32 cellular contexts compared by ENCODE assay signal in genomic region chr5:77952811-77953210, GRCh38.
DNase-seq lines count a peak whose midpoint lies in the region; ATAC-seq, FAIRE-seq and TF ChIP-seq lines count a peak whose summit lies in the region.
"Had no signal": no experiment of that assay in that cellular context is flagged by ENCODE, and none has a peak within 500 bp of the region (broad histone marks: within the 10 kb centered on the region; RNA-seq: fewer than 3 reads in every experiment).

No MANE protein-coding gene starts in this region.

- peaks cover 19% of the 10 kb centered on the region for H3K27me3 Mint-ChIP-seq in astrocyte (ENCODE audit: low read depth, unreplicated experiment)

- peaks cover 3% of the 10 kb centered on the region for H3K4me1 Mint-ChIP-seq in astrocyte (ENCODE audit: low read depth, unreplicated experiment)
- H3K4me1 Mint-ChIP-seq: activated CD4-positive, alpha-beta T cell treated with anti-CD3 and anti-CD28 coated beads, Interleukin-2, amount 10 ng/mL, durations not matched to agents 7 days and 5 days; CD4-positive, alpha-beta memory T cell had no signal

- H3K27ac ChIP-seq in right lobe of liver: no peak overlapping the region
- no peak overlapping the region for H3K27ac ChIP-seq in HepG2 (ENCODE audit: extremely low read length, insufficient read depth, low read length)
- H3K27ac ChIP-seq in astrocyte (ENCODE audit: low read depth, low read length): no peak overlapping the region
- H3K27ac ChIP-seq: body of pancreas, epithelial cell of prostate, heart right ventricle, KMS-11, neural progenitor cell, PC-9, sigmoid colon, suprapubic skin had no signal

- WGBS in right lobe of liver (ENCODE audit: insufficient coverage, low coverage, low lambda C conversion rate, missing lambda C conversion rate): 64% methylated on average over 3 of the region's 3 CpGs
- WGBS in HepG2 (ENCODE audit: low lambda C conversion rate): 6% methylated on average over 3 of the region's 3 CpGs

- in situ Hi-C loops in HepG2 (cut with HindIII; ENCODE audit: extremely low pct_ligation_motif_present, low pct_unique_long_range_greater_than_20kb): no loop called here

- H3K9ac ChIP-seq in HepG2 (ENCODE audit: insufficient read depth, low read depth, low read length) (no peak overlapping the region), astrocyte (ENCODE audit: low read length) (no peak overlapping the region)
- H3K9ac ChIP-seq: KMS-11, neural progenitor cell had no signal

- TF ChIP-seq RAD21 in HepG2 (CRISPR knock-in tag; IDR thresholded peaks at IDR 0.05): no peak

- no peak for TF ChIP-seq POLR2A in right lobe of liver (IDR thresholded peaks at IDR 0.05)
- TF ChIP-seq POLR2A in HepG2 (IDR thresholded peaks at IDR 0.05; ENCODE audit: insufficient read depth in 1 of 2, low read depth in 2 of 2, low read length in 2 of 2): no peak

- H3K4me2 ChIP-seq in HepG2 (ENCODE audit: low read depth, low read length) (no peak overlapping the region), astrocyte (ENCODE audit: low read length) (peak overlapping the region; percentile 37)
- H3K4me2 ChIP-seq: KMS-11, neural progenitor cell, PC-9 had no signal

- intact Hi-C loops in right lobe of liver (cut with DNase I) (no loop called here), HepG2 (cut with micrococcal nuclease; ENCODE audit: unreplicated experiment) (no loop called here)

- peaks cover 2% of the 10 kb centered on the region for H3K9me3 Mint-ChIP-seq in astrocyte (ENCODE audit: unreplicated experiment)
- H3K9me3 Mint-ChIP-seq: activated CD4-positive, alpha-beta T cell treated with anti-CD3 and anti-CD28 coated beads, Interleukin-2, amount 10 ng/mL, durations not matched to agents 7 days and 5 days; activated naive CD8-positive, alpha-beta T cell treated with anti-CD3 and anti-CD28 coated beads, Interleukin-2, amount 50 U/mL, for 24 hours; activated T-cell treated with anti-CD3 and anti-CD28 coated beads, Interleukin-2, amount 50 U/mL, for 4 hours; stimulated activated naive B cell treated with anti-CD40 and anti-IgM and Interleukin-4, amounts not matched to agents 10 μg/mL and 1 μg/mL and 100 μg/mL, for 72 hours; WTC11 had no signal

- H3K27ac Mint-ChIP-seq in astrocyte (ENCODE audit: unreplicated experiment): no peak overlapping the region
- H3K27ac Mint-ChIP-seq: activated CD4-positive, alpha-beta T cell treated with anti-CD3 and anti-CD28 coated beads, Interleukin-2, amount 10 ng/mL, durations not matched to agents 7 days and 5 days; activated naive CD8-positive, alpha-beta T cell treated with anti-CD3 and anti-CD28 coated beads, Interleukin-2, amount 50 U/mL, for 24 hours; CD4-positive, alpha-beta memory T cell; neural progenitor cell; stimulated activated naive B cell treated with anti-CD40 and anti-IgM and Interleukin-4, amounts not matched to agents 10 μg/mL and 1 μg/mL and 100 μg/mL, for 72 hours; WTC11 had no signal

- H3K9me3 ChIP-seq in right lobe of liver (no peaks in the 10 kb centered on the region), HepG2 (ENCODE audit: low read length) (no peaks in the 10 kb centered on the region), astrocyte (ENCODE audit: insufficient read depth, low read depth, low read length) (no peaks in the 10 kb centered on the region)
- H3K9me3 ChIP-seq: body of pancreas, heart right ventricle, sigmoid colon, suprapubic skin had no signal

- TF ChIP-seq EP300 in HepG2 (IDR thresholded peaks at IDR 0.05; ENCODE audit: low read depth in 2 of 2, low read length in 2 of 2) (no peak), HepG2 (CRISPR knock-in tag; IDR thresholded peaks at IDR 0.05; ENCODE audit: borderline replicate concordance) (no peak)

- no peak overlapping the region for H2AFZ ChIP-seq in HepG2 (ENCODE audit: low read length)
- no peak overlapping the region for H2AFZ ChIP-seq in astrocyte (ENCODE audit: low read depth, low read length)
- H2AFZ ChIP-seq: neural progenitor cell, PC-9 had no signal

- no peak overlapping the region for H3K4me3 ChIP-seq in right lobe of liver
- no peak overlapping the region for H3K4me3 ChIP-seq in HepG2 (replicated peaks in 1 of 3; ENCODE audit: insufficient read depth in 1 of 3, low read depth in 2 of 3, low read length in 3 of 3)
- H3K4me3 ChIP-seq in astrocyte (ENCODE audit: insufficient read depth, low read depth, low read length): no peak overlapping the region
- H3K4me3 ChIP-seq: body of pancreas, heart right ventricle, neural progenitor cell, PC-9, sigmoid colon, suprapubic skin had no signal

- peak; percentile 44 to 85 (median 72) for ATAC-seq in right lobe of liver
- ATAC-seq in HepG2: no peak
- ATAC-seq in HG02870 (IDR thresholded peaks at IDR 0.05; ENCODE audit: unreplicated experiment): no peak
- no peak for ATAC-seq in GM21447 (IDR thresholded peaks at IDR 0.05; ENCODE audit: unreplicated experiment)
- ATAC-seq: activated naive CD8-positive, alpha-beta T cell treated with anti-CD3 and anti-CD28 coated beads, Interleukin-2, amount 50 U/mL, for 24 hours; activated T-cell treated with anti-CD3 and anti-CD28 coated beads, Interleukin-2, amount 50 U/mL, for 4 hours; body of pancreas; heart right ventricle; stimulated activated naive B cell treated with anti-CD40 and anti-IgM and Interleukin-4, amounts not matched to agents 10 μg/mL and 1 μg/mL and 100 μg/mL, for 72 hours; WTC11 had no signal

- H4K20me1 ChIP-seq in HepG2 (ENCODE audit: insufficient read depth, low read length): no peaks in the 10 kb centered on the region
- no peaks in the 10 kb centered on the region for H4K20me1 ChIP-seq in astrocyte (ENCODE audit: insufficient read depth, low read length)

- POLR2A ChIA-PET in HepG2 (lab: Yijun Ruan, JAX): no interaction called here

- no peak overlapping the region for H3K4me3 Mint-ChIP-seq in astrocyte (ENCODE audit: unreplicated experiment)
- H3K4me3 Mint-ChIP-seq: activated CD4-positive, alpha-beta T cell treated with anti-CD3 and anti-CD28 coated beads, Interleukin-2, amount 10 ng/mL, durations not matched to agents 7 days and 5 days; activated naive CD8-positive, alpha-beta T cell treated with anti-CD3 and anti-CD28 coated beads, Interleukin-2, amount 50 U/mL, for 24 hours; activated T-cell treated with anti-CD3 and anti-CD28 coated beads, Interleukin-2, amount 50 U/mL, for 4 hours; CD4-positive, alpha-beta memory T cell; stimulated activated naive B cell treated with anti-CD40 and anti-IgM and Interleukin-4, amounts not matched to agents 10 μg/mL and 1 μg/mL and 100 μg/mL, for 72 hours; WTC11 had no signal

- H3K79me2 ChIP-seq in HepG2 (ENCODE audit: insufficient read depth, low read length) (no peaks in the 10 kb centered on the region), astrocyte (ENCODE audit: insufficient read depth, low read length) (no peaks in the 10 kb centered on the region)

- no peak for FAIRE-seq in HepG2 (lab: Jason Lieb, UNC)
- no peak for FAIRE-seq in astrocyte (lab: Jason Lieb, UNC)
- FAIRE-seq in urothelium cell line (lab: Jason Lieb, UNC): no peak
- FAIRE-seq: H1, HTR-8/SVneo had no signal

- H3K4me1 ChIP-seq in right lobe of liver: peaks cover 0 to 4% (median 0%) of the 10 kb centered on the region in 4 donors
- H3K4me1 ChIP-seq in HepG2 (ENCODE audit: insufficient read depth, low read length): no peaks in the 10 kb centered on the region
- H3K4me1 ChIP-seq in astrocyte (ENCODE audit: insufficient read depth, low read length): no peaks in the 10 kb centered on the region

- no peak for TF ChIP-seq CTCF in right lobe of liver (IDR thresholded peaks at IDR 0.05)
- no peak for TF ChIP-seq CTCF in HepG2 (CRISPR knock-in tag; IDR thresholded peaks at IDR 0.05)
- TF ChIP-seq CTCF in astrocyte (IDR thresholded peaks at IDR 0.05; ENCODE audit: insufficient read depth, low read depth, low read length): no peak

- no peaks in the 10 kb centered on the region for H3K36me3 ChIP-seq in right lobe of liver
- no peaks in the 10 kb centered on the region for H3K36me3 ChIP-seq in HepG2 (replicated peaks in 1 of 2; ENCODE audit: control insufficient read depth in 1 of 2, insufficient read depth in 2 of 2, low read length in 2 of 2)
- H3K36me3 ChIP-seq in astrocyte (ENCODE audit: insufficient read depth, low read length): no peaks in the 10 kb centered on the region
- H3K36me3 ChIP-seq: heart right ventricle, neural progenitor cell, sigmoid colon, suprapubic skin had no signal

- CTCF ChIA-PET in HepG2 (lab: Yijun Ruan, JAX; ENCODE audit: low intra/inter-chr PET ratio, low total read pairs): no interaction called here

- BruUV-seq in HepG2 (replicated peaks; lab: Mats Ljungman, UMichigan): no TSS peak

- no peaks in the 10 kb centered on the region for H3K36me3 Mint-ChIP-seq in astrocyte (ENCODE audit: low read depth, unreplicated experiment)
- H3K36me3 Mint-ChIP-seq: CD4-positive, alpha-beta memory T cell; neural progenitor cell; stimulated activated naive B cell treated with anti-CD40 and anti-IgM and Interleukin-4, amounts not matched to agents 10 μg/mL and 1 μg/mL and 100 μg/mL, for 72 hours; WTC11 had no signal

- DNase-seq in right lobe of liver: no peak
- no peak for DNase-seq in HepG2 (ENCODE audit: low spot score)
- DNase-seq in astrocyte (ENCODE audit: low read depth): peak; percentile 37
- DNase-seq in glomerular endothelial cell (ENCODE audit: extremely low read depth, low read depth, low spot score): peak; percentile 16
- no peak for DNase-seq in urothelium cell line (ENCODE audit: low spot score)
- no peak for DNase-seq in HT-29 (ENCODE audit: low spot score)
- DNase-seq: activated CD4-positive, alpha-beta T cell treated with anti-CD3 and anti-CD28 coated beads, Interleukin-2, amount 10 ng/mL, durations not matched to agents 7 days and 5 days; activated naive CD8-positive, alpha-beta T cell treated with anti-CD3 and anti-CD28 coated beads, Interleukin-2, amount 50 U/mL, for 24 hours; activated T-cell treated with anti-CD3 and anti-CD28 coated beads, Interleukin-2, amount 50 U/mL, for 4 hours; AML-193; body of pancreas; CD4-positive, alpha-beta memory T cell; heart right ventricle; kidney glomerular epithelial cell; MV-4-11; NCI-H510A treated with DMSO at 0.1 percent for 48 hours; NK-92 treated with Interleukin-12 subunit alpha and Interleukin-12 subunit beta, amount 100 ng/mL, for 24 hours; PC-9; posterior cingulate gyrus; SIG-M5; sigmoid colon; stimulated activated naive B cell treated with anti-CD40 and anti-IgM and Interleukin-4, amounts not matched to agents 10 μg/mL and 1 μg/mL and 100 μg/mL, for 72 hours; T1000 had no signal

- peaks cover 0 to 4% of the 10 kb centered on the region in 2 donors for H3K27me3 ChIP-seq in right lobe of liver
- peaks cover 0 to 1% of the 10 kb centered on the region in 2 experiments; a peak in 2 of 5 replicates for H3K27me3 ChIP-seq in HepG2 (ENCODE audit: control insufficient read depth in 1 of 2, insufficient read depth in 2 of 2, low read length in 2 of 2)
- H3K27me3 ChIP-seq in astrocyte (ENCODE audit: insufficient read depth, low read length): peaks cover 7% of the 10 kb centered on the region

TF ChIP-seq in HepG2, 621 proteins besides CTCF, POLR2A, EP300 and RAD21 (continues in another document):
- TF ChIP-seq ZNF552 (CRISPR knock-in tag; IDR thresholded peaks at IDR 0.05; ENCODE audit: borderline replicate concordance) (no peak), HMG20A (CRISPR knock-in tag; IDR thresholded peaks at IDR 0.05; ENCODE audit: borderline replicate concordance) (no peak), ZNF430 (CRISPR knock-in tag; IDR thresholded peaks at IDR 0.05) (no peak), POLR2AphosphoS2 (IDR thresholded peaks at IDR 0.05; ENCODE audit: low read depth, low read length) (no peak), ZNF383 (CRISPR knock-in tag; IDR thresholded peaks at IDR 0.05; ENCODE audit: borderline replicate concordance) (no peak)

Comparison
In these comparisons a context has a peak if more than half of its experiments do, and no peak if none do; other contexts are left out.
1. ATAC-seq: peak in right lobe of liver (4 of 4); none in HepG2 (single experiment), HG02870 (single experiment) and GM21447 (single experiment).
2. DNase-seq: peak in astrocyte (single experiment) and glomerular endothelial cell (single experiment); none in right lobe of liver (0 of 3), HepG2 (single experiment), urothelium cell line (single experiment) and HT-29 (single experiment).